33 cellular contexts compared by ENCODE assay signal in the genomic region with DNA sequence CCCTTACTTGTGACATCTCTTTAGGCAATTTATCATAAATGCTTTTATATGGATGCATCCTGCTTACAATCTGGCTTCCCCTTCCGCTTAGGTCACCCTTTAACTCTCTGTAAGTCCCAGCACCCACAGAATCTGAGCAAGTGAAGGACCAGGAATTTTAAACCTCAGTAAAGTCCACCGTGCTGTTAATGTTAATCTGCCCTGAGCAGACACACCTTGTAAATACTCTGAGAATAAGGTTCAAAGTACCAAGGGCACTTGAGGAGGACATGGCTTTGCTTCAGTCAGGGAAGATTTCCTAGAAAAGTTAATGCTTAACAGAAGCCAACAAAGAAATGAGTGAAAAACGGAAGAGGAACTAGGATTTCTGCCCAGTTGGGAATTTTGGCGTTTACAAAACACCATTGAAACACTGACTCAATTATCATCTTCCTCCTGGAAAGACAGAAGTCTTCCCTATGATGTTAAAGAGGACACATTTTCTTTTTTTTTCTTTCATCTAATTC. TPM values are rescaled to one million over a fixed set of nuclear protein-coding genes. Genes with fewer than 3 reads are reported as not detected.
DNase-seq lines count a peak whose midpoint lies in the region; ATAC-seq, FAIRE-seq and TF ChIP-seq lines count a peak whose summit lies in the region.
"Had no signal": no experiment of that assay in that cellular context is flagged by ENCODE, and none has a peak within 500 bp of the region (broad histone marks: within the 10 kb centered on the region; RNA-seq: fewer than 3 reads in every experiment).

No MANE protein-coding gene starts in this region.

- H3K36me3 Mint-ChIP-seq in activated CD8-positive, alpha-beta memory T cell treated with anti-CD3 and anti-CD28 coated beads, Interleukin-2, amount 10 ng/mL, durations not matched to agents 7 days and 5 days, result no peaks in the 10 kb centered on the region
- H3K36me3 Mint-ChIP-seq: activated naive CD8-positive, alpha-beta T cell treated with anti-CD3 and anti-CD28 coated beads for 36 hours; CD8-positive, alpha-beta T cell; stimulated activated naive B cell treated with anti-CD40 and anti-IgM and Interleukin-4, amounts not matched to agents 10 μg/mL and 1 μg/mL and 100 μg/mL, for 72 hours had no signal

- no peaks in the 10 kb centered on the region for H3K4me1 Mint-ChIP-seq in stimulated activated naive CD8-positive, alpha-beta T cell treated with anti-CD3 and anti-CD28 coated beads, Interleukin-15, amount 100 ng/mL, for 72 hours
- H3K4me1 Mint-ChIP-seq in activated CD8-positive, alpha-beta memory T cell treated with anti-CD3 and anti-CD28 coated beads, Interleukin-2, amount 10 ng/mL, durations not matched to agents 7 days and 5 days, result no peaks in the 10 kb centered on the region
- H3K4me1 Mint-ChIP-seq: activated naive CD8-positive, alpha-beta T cell treated with anti-CD3 and anti-CD28 coated beads for 36 hours; stimulated activated naive B cell treated with anti-CD40 and anti-IgM and Interleukin-4, amounts not matched to agents 10 μg/mL and 1 μg/mL and 100 μg/mL, for 72 hours had no signal

- no peaks in the 10 kb centered on the region for H3K27me3 Mint-ChIP-seq in stimulated activated naive CD8-positive, alpha-beta T cell treated with anti-CD3 and anti-CD28 coated beads, Interleukin-15, amount 100 ng/mL, for 72 hours
- H3K27me3 Mint-ChIP-seq in activated CD8-positive, alpha-beta memory T cell treated with anti-CD3 and anti-CD28 coated beads, Interleukin-2, amount 10 ng/mL, durations not matched to agents 7 days and 5 days, result peaks cover 7% of the 10 kb centered on the region
- H3K27me3 Mint-ChIP-seq: activated naive CD8-positive, alpha-beta T cell treated with anti-CD3 and anti-CD28 coated beads for 36 hours had no signal

- H3K9me3 ChIP-seq in kidney (ENCODE audit: control insufficient read depth in 1 of 2, low read length in 2 of 2), result no peaks in the 10 kb centered on the region
- H3K9me3 ChIP-seq in mucosa of rectum (ENCODE audit: control insufficient read depth in 2 of 2, low read length in 2 of 2), result no peaks in the 10 kb centered on the region
- H3K9me3 ChIP-seq: ascending aorta, esophagus squamous epithelium, sigmoid colon, thoracic aorta had no signal

- no peak overlapping the region for H3K4me3 ChIP-seq in kidney (ENCODE audit: low read length in 2 of 2)
- H3K4me3 ChIP-seq in mucosa of rectum (ENCODE audit: low read length in 2 of 2), result peak overlapping the region in 1 of 2 donors; percentile 42
- H3K4me3 ChIP-seq: ascending aorta, esophagus squamous epithelium, sigmoid colon, thoracic aorta had no signal

- intact Hi-C loops in kidney (cut with DNase I), result no loop called here

- no peaks in the 10 kb centered on the region for H3K27me3 ChIP-seq in mucosa of rectum (ENCODE audit: control insufficient read depth in 2 of 2, insufficient read depth in 2 of 2, low read length in 2 of 2)
- H3K27me3 ChIP-seq: ascending aorta, esophagus squamous epithelium, sigmoid colon had no signal

- no peak overlapping the region for H3K4me3 Mint-ChIP-seq in stimulated activated naive CD8-positive, alpha-beta T cell treated with anti-CD3 and anti-CD28 coated beads, Interleukin-15, amount 100 ng/mL, for 72 hours
- H3K4me3 Mint-ChIP-seq in activated CD8-positive, alpha-beta memory T cell treated with anti-CD3 and anti-CD28 coated beads, Interleukin-2, amount 10 ng/mL, durations not matched to agents 7 days and 5 days, result no peak overlapping the region
- H3K4me3 Mint-ChIP-seq: activated naive CD8-positive, alpha-beta T cell treated with anti-CD3 and anti-CD28 coated beads for 36 hours; CD8-positive, alpha-beta T cell; dendritic cell treated with granulocyte-macrophage colony-stimulating factor and Interleukin-4, amounts not matched to agents 40 ng/mL and 50 ng/mL, for 4 days; H9; stimulated activated naive B cell treated with anti-CD40 and anti-IgM and Interleukin-4, amounts not matched to agents 10 μg/mL and 1 μg/mL and 100 μg/mL, for 72 hours; T-helper 1 cell treated with Interleukin-12 subunit alpha and Interleukin-12 subunit beta and Interleukin-4 antibody, amounts not matched to agents 30 μg/mL and 1 μg/mL, for 36 hours had no signal

- CTCF ChIA-PET in activated CD8-positive, alpha-beta memory T cell treated with anti-CD3 and anti-CD28 coated beads, Interleukin-2, amount 10 ng/mL, durations not matched to agents 7 days and 5 days (lab: Charles Lee), result no interaction called here

- H3K9ac ChIP-seq in kidney (ENCODE audit: low read length in 2 of 2), result no peak overlapping the region
- H3K9ac ChIP-seq in mucosa of rectum (ENCODE audit: low read depth in 1 of 2, low read length in 2 of 2), result no peak overlapping the region

- H3K27ac Mint-ChIP-seq in stimulated activated naive CD8-positive, alpha-beta T cell treated with anti-CD3 and anti-CD28 coated beads, Interleukin-15, amount 100 ng/mL, for 72 hours, result no peak overlapping the region
- H3K27ac Mint-ChIP-seq in activated CD8-positive, alpha-beta memory T cell treated with anti-CD3 and anti-CD28 coated beads, Interleukin-2, amount 10 ng/mL, durations not matched to agents 7 days and 5 days, result no peak overlapping the region
- H3K27ac Mint-ChIP-seq: activated naive CD8-positive, alpha-beta T cell treated with anti-CD3 and anti-CD28 coated beads for 36 hours; CD8-positive, alpha-beta T cell; dendritic cell treated with granulocyte-macrophage colony-stimulating factor and Interleukin-4, amounts not matched to agents 40 ng/mL and 50 ng/mL, for 4 days; H9; stimulated activated naive B cell treated with anti-CD40 and anti-IgM and Interleukin-4, amounts not matched to agents 10 μg/mL and 1 μg/mL and 100 μg/mL, for 72 hours; T-helper 1 cell treated with Interleukin-12 subunit alpha and Interleukin-12 subunit beta and Interleukin-4 antibody, amounts not matched to agents 30 μg/mL and 1 μg/mL, for 36 hours had no signal

- DNase-seq in OCI-M1 (lab: John Stamatoyannopoulos, UW) (peak; percentile 1), kidney (no peak), SHP77 treated with DMSO at 0.1 percent for 48 hours (lab: John Stamatoyannopoulos, UW) (no peak)
- DNase-seq in stimulated activated naive CD8-positive, alpha-beta T cell treated with anti-CD3 and anti-CD28 coated beads, Interleukin-15, amount 100 ng/mL, for 72 hours, result no peak
- DNase-seq in activated CD8-positive, alpha-beta memory T cell treated with anti-CD3 and anti-CD28 coated beads, Interleukin-2, amount 10 ng/mL, durations not matched to agents 7 days and 5 days, result no peak
- DNase-seq: activated effector memory CD4-positive, alpha-beta T cell treated with anti-CD3 and anti-CD28 coated beads, Interleukin-2, amount 50 U/mL, for 16 hours; activated naive CD8-positive, alpha-beta T cell treated with anti-CD3 and anti-CD28 coated beads for 36 hours; AML-193; CD8-positive, alpha-beta T cell; DMS79; esophagus squamous epithelium; foreskin melanocyte; GDM1; H9; KG1; left ventricle myocardium superior; midbrain; NCI-H1436; NCI-H774; sigmoid colon; stimulated activated CD4-positive, alpha-beta T cell treated with anti-CD3 and anti-CD28 coated beads, Interleukin-15, amount 100 ng/mL, for 24 hours; stimulated activated naive B cell treated with anti-CD40 and anti-IgM and Interleukin-4, amounts not matched to agents 10 μg/mL and 1 μg/mL and 100 μg/mL, for 72 hours had no signal

- peaks cover 2 to 16% of the 10 kb centered on the region in 2 donors for H3K4me1 ChIP-seq in kidney (ENCODE audit: control insufficient read depth in 1 of 2, insufficient read depth in 1 of 2, low read depth in 1 of 2, low read length in 2 of 2)
- H3K4me1 ChIP-seq in mucosa of rectum (ENCODE audit: control insufficient read depth in 2 of 2, insufficient read depth in 2 of 2, low read length in 2 of 2), result peaks cover 10 to 14% of the 10 kb centered on the region in 2 donors
- H3K4me1 ChIP-seq: ascending aorta, esophagus squamous epithelium, sigmoid colon had no signal

- FAIRE-seq in kidney (lab: Jason Lieb, UNC), result peak; percentile 57
- FAIRE-seq: A204.1, GM19239, HTR-8/SVneo had no signal

- no peak for ATAC-seq in stimulated activated naive CD8-positive, alpha-beta T cell treated with anti-CD3 and anti-CD28 coated beads, Interleukin-15, amount 100 ng/mL, for 72 hours
- no peak for ATAC-seq in activated CD8-positive, alpha-beta memory T cell treated with anti-CD3 and anti-CD28 coated beads, Interleukin-2, amount 10 ng/mL, durations not matched to agents 7 days and 5 days
- no peak for ATAC-seq in HG03521 (IDR thresholded peaks at IDR 0.05; ENCODE audit: unreplicated experiment)
- ATAC-seq: CD8-positive, alpha-beta T cell; left ventricle myocardium superior; stimulated activated naive B cell treated with anti-CD40 and anti-IgM and Interleukin-4, amounts not matched to agents 10 μg/mL and 1 μg/mL and 100 μg/mL, for 72 hours had no signal

- H3K27ac ChIP-seq in 22Rv1, result peak overlapping the region; percentile 48
- peak overlapping the region in 1 of 2 donors; percentile 49 for H3K27ac ChIP-seq in kidney (ENCODE audit: low read depth in 2 of 2, low read length in 2 of 2)
- H3K27ac ChIP-seq in mucosa of rectum (ENCODE audit: low read depth in 2 of 2, low read length in 2 of 2), result peak overlapping the region; percentile 74 to 77
- H3K27ac ChIP-seq: ascending aorta, esophagus squamous epithelium, RWPE1, sigmoid colon, thoracic aorta had no signal

- TF ChIP-seq CTCF in 22Rv1 (IDR thresholded peaks at IDR 0.05), result no peak
- no peak for TF ChIP-seq CTCF in kidney (IDR thresholded peaks at IDR 0.05; ENCODE audit: borderline replicate concordance, extremely low read depth, insufficient read depth)

- no peaks in the 10 kb centered on the region for H3K36me3 ChIP-seq in kidney (ENCODE audit: control insufficient read depth in 1 of 2, insufficient read depth in 2 of 2, low read length in 2 of 2)
- no peaks in the 10 kb centered on the region for H3K36me3 ChIP-seq in mucosa of rectum (ENCODE audit: control insufficient read depth in 2 of 2, insufficient read depth in 2 of 2, low read length in 2 of 2)
- H3K36me3 ChIP-seq: ascending aorta, esophagus squamous epithelium, sigmoid colon, thoracic aorta had no signal

- no peaks in the 10 kb centered on the region for H3K9me3 Mint-ChIP-seq in stimulated activated naive CD8-positive, alpha-beta T cell treated with anti-CD3 and anti-CD28 coated beads, Interleukin-15, amount 100 ng/mL, for 72 hours
- H3K9me3 Mint-ChIP-seq in activated CD8-positive, alpha-beta memory T cell treated with anti-CD3 and anti-CD28 coated beads, Interleukin-2, amount 10 ng/mL, durations not matched to agents 7 days and 5 days (ENCODE audit: low read depth), result no peaks in the 10 kb centered on the region
- H3K9me3 Mint-ChIP-seq: activated naive CD8-positive, alpha-beta T cell treated with anti-CD3 and anti-CD28 coated beads for 36 hours; CD8-positive, alpha-beta T cell; dendritic cell treated with granulocyte-macrophage colony-stimulating factor and Interleukin-4, amounts not matched to agents 40 ng/mL and 50 ng/mL, for 4 days; stimulated activated naive B cell treated with anti-CD40 and anti-IgM and Interleukin-4, amounts not matched to agents 10 μg/mL and 1 μg/mL and 100 μg/mL, for 72 hours; T-helper 1 cell treated with Interleukin-12 subunit alpha and Interleukin-12 subunit beta and Interleukin-4 antibody, amounts not matched to agents 30 μg/mL and 1 μg/mL, for 36 hours had no signal

RNA-seq across cellular contexts. Expression of a gene that starts 26.4 kb away (rescaled TPM):
- 22.0 TPM for total RNA-seq in kidney
- 4.9 TPM for polyA plus RNA-seq in kidney (ENCODE audit: insufficient read depth, low read depth, low replicate concordance)
- 10 to 100 TPM; 16.2 to 34.3 TPM for total RNA-seq in activated CD8-positive, alpha-beta memory T cell treated with anti-CD3 and anti-CD28 coated beads, Interleukin-2, amount 10 ng/mL, durations not matched to agents 7 days and 5 days
